ENCODE assay signal across 7 cellular contexts in the genomic region with DNA sequence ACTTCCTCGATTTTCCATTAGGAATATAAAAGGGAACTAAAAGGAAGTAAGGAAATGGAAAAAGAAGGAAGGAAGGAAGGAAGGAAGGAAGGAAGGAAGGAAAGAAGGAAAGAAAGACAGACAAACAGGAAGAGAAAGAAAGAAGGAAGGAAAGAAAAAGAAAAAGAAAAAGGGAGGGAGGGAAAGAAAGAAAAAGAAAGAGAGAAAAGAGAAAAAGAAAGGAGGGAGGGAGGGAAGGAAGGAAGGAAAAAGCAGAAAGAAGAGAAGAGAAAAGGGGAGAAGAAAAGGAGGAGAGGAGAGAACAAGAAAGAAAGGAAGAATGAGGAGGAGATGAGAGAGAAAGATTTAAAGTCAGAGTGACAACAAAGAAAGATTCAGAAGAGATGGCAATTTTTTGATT.
"Had no signal": no experiment of that assay in that cellular context is flagged by ENCODE, and none has a peak within 500 bp of the region (broad histone marks: within the 10 kb centered on the region; RNA-seq: fewer than 3 reads in every experiment).

No MANE protein-coding gene starts in this region.

- ATAC-seq: HepG2, K562 had no signal

- DNase-seq: IMR-90, KBM-7, KG1 had no signal

- H3K4me1 Mint-ChIP-seq: IgD-negative memory B cell had no signal

- H3K27ac Mint-ChIP-seq: IgD-negative memory B cell had no signal

- H3K4me3 ChIP-seq: K562 had no signal

- H3K27ac ChIP-seq: HL-60 had no signal

- H3K27me3 Mint-ChIP-seq: IgD-negative memory B cell had no signal

- H3K4me3 Mint-ChIP-seq: IgD-negative memory B cell had no signal
